17 cellular contexts compared by ENCODE assay signal in the genomic region with DNA sequence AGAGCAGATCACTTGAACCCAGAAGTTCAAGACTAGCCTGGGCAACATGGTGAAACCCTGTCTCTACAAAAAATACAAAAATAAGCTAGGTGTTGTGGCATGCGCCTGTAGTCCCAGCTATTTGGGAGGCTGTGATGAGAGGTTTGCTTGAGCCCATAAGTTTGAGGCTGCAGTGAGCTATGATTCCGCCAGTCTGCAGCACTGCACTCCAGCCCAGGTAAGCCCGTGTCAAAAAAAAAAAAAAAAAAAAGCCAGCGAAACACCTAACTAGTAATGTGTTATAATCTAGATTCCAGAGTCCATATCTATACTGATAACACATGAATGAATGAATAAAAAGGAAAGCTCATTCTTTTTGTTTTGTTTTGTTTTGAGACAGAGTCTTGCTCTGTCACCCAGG. TPM values are rescaled to one million over a fixed set of nuclear protein-coding genes. Genes with fewer than 3 reads are reported as not detected.
A peak's percentile ranks its signal among the peaks of the same experiment; 100 is the strongest.
DNase-seq lines count a peak whose midpoint lies in the region; ATAC-seq and TF ChIP-seq lines count a peak whose summit lies in the region.
"Had no signal": no experiment of that assay in that cellular context is flagged by ENCODE, and none has a peak within 500 bp of the region (broad histone marks: within the 10 kb centered on the region; RNA-seq: fewer than 3 reads in every experiment).

No MANE protein-coding gene starts in this region.

- peaks cover 6% of the 10 kb centered on the region for H3K4me1 Mint-ChIP-seq in Caco-2 (ENCODE audit: low read depth, unreplicated experiment)
- H3K4me1 Mint-ChIP-seq: H9 had no signal

- CTCF ChIA-PET in Caco-2 (lab: Charles Lee): interaction anchor here (0.6 to 1.5 kb wide), 5 partner anchors 8 to 182 kb away, joined by 4 to 14 read pairs (median 5); partner anchors contain the start of gene SLC25A3

- H3K27me3 Mint-ChIP-seq in Caco-2 (ENCODE audit: insufficient read depth, unreplicated experiment): no peaks in the 10 kb centered on the region
- H3K27me3 Mint-ChIP-seq: CD4-positive, alpha-beta T cell had no signal

- H2AFZ ChIP-seq in hepatocyte: no peak overlapping the region

- H3K36me3 ChIP-seq in Caco-2 (ENCODE audit: control insufficient read depth, insufficient read depth, low read length): no peaks in the 10 kb centered on the region
- H3K36me3 ChIP-seq in hepatocyte (replicated peaks; ENCODE audit: insufficient read depth, low read depth): no peaks in the 10 kb centered on the region
- H3K36me3 ChIP-seq in right lobe of liver: no peaks in the 10 kb centered on the region
- H3K36me3 ChIP-seq in transverse colon: no peaks in the 10 kb centered on the region
- H3K36me3 ChIP-seq in upper lobe of left lung: no peaks in the 10 kb centered on the region
- H3K36me3 ChIP-seq: BLaER1 treated with 17β-estradiol and CSF1 and Interleukin-3, amounts not matched to agents 10 nM and 100 nM had no signal

- no peaks in the 10 kb centered on the region for H3K36me3 Mint-ChIP-seq in Caco-2 (ENCODE audit: insufficient read depth, unreplicated experiment)

- in situ Hi-C loops in transverse colon (cut with MboI; ENCODE audit: low pct_ligation_motif_present in 1 of 4, low pct_unique_long_range_greater_than_20kb in 1 of 4, low sequenced_read_pairs in 3 of 4): no loop called here

- TF ChIP-seq POLR2A in right lobe of liver (IDR thresholded peaks at IDR 0.05) (no peak), transverse colon (IDR thresholded peaks at IDR 0.05) (no peak), upper lobe of left lung (IDR thresholded peaks at IDR 0.05) (no peak)

- no peaks in the 10 kb centered on the region for H4K20me1 ChIP-seq in hepatocyte (ENCODE audit: insufficient read depth, poor library complexity, severe bottlenecking)
- H4K20me1 ChIP-seq: BLaER1 treated with 17β-estradiol and CSF1 and Interleukin-3, amounts not matched to agents 10 nM and 100 nM had no signal

- POLR2A ChIA-PET in Caco-2 (lab: Charles Lee): interaction anchor here (1.2 kb wide), 1 partner anchor 18 kb away, joined by 16 read pairs; the partner anchor contains the start of gene SLC25A3

- no peaks in the 10 kb centered on the region for H3K79me2 ChIP-seq in hepatocyte

- H3K4me2 ChIP-seq in hepatocyte: peak overlapping the region; percentile 6
- H3K4me2 ChIP-seq: BLaER1 treated with 17β-estradiol and CSF1 and Interleukin-3, amounts not matched to agents 10 nM and 100 nM had no signal

- H3K9me3 ChIP-seq in Caco-2: no peaks in the 10 kb centered on the region
- H3K9me3 ChIP-seq in hepatocyte (ENCODE audit: low read depth): no peaks in the 10 kb centered on the region
- no peaks in the 10 kb centered on the region for H3K9me3 ChIP-seq in right lobe of liver
- no peaks in the 10 kb centered on the region for H3K9me3 ChIP-seq in transverse colon
- no peaks in the 10 kb centered on the region for H3K9me3 ChIP-seq in upper lobe of left lung
- H3K9me3 ChIP-seq: BLaER1 treated with 17β-estradiol and CSF1 and Interleukin-3, amounts not matched to agents 10 nM and 100 nM had no signal

- peak overlapping the region; percentile 80 for H3K27ac ChIP-seq in hepatocyte
- H3K27ac ChIP-seq in right lobe of liver: peak overlapping the region; percentile 70 to 96 (median 93)
- H3K27ac ChIP-seq in transverse colon: peak overlapping the region; percentile 55 to 71 (median 66)
- no peak overlapping the region for H3K27ac ChIP-seq in upper lobe of left lung
- H3K27ac ChIP-seq: BLaER1 treated with 17β-estradiol and CSF1 and Interleukin-3, amounts not matched to agents 10 nM and 100 nM had no signal

- H3K4me1 ChIP-seq in Caco-2 (peaks cover 63% of the 10 kb centered on the region), hepatocyte (ENCODE audit: insufficient read depth) (peaks cover 10% of the 10 kb centered on the region), right lobe of liver (peaks cover 0 to 31% (median 7%) of the 10 kb centered on the region in 4 donors), transverse colon (peaks cover 0 to 20% (median 10%) of the 10 kb centered on the region in 4 donors), upper lobe of left lung (no peaks in the 10 kb centered on the region)
- H3K4me1 ChIP-seq: BLaER1 treated with 17β-estradiol and CSF1 and Interleukin-3, amounts not matched to agents 10 nM and 100 nM had no signal

- DNase-seq in Caco-2 (no peak), hepatocyte (ENCODE audit: low spot score) (no peak), right lobe of liver (no peak), transverse colon (no peak), upper lobe of left lung (no peak), HCEC 1CT (no peak)
- DNase-seq: 8988T; ACHN; CD4-positive, alpha-beta T cell; DMS79 treated with DMSO at 0.1 percent for 48 hours; EL; GOT3; H9; IMR-90; KBM-7 had no signal

- TF ChIP-seq CTCF in Caco-2 (IDR thresholded peaks at IDR 0.05; ENCODE audit: insufficient read depth in 1 of 2, low read depth in 1 of 2, low read length in 1 of 2, severe bottlenecking in 1 of 2, unreplicated experiment in 1 of 2) (no peak), hepatocyte (IDR thresholded peaks at IDR 0.05; ENCODE audit: poor library complexity) (no peak), right lobe of liver (IDR thresholded peaks at IDR 0.05) (no peak), transverse colon (IDR thresholded peaks at IDR 0.05) (peak in 1 of 5 experiments; percentile 14), upper lobe of left lung (IDR thresholded peaks at IDR 0.05) (no peak)

- ATAC-seq in right lobe of liver: peak in 2 of 4 donors; percentile 2 to 3
- no peak for ATAC-seq in upper lobe of left lung (ENCODE audit: low FRiP score in 2 of 2)
- ATAC-seq in HG03442 (IDR thresholded peaks at IDR 0.05; ENCODE audit: unreplicated experiment): no peak

- no peaks in the 10 kb centered on the region for H3K9me3 Mint-ChIP-seq in Caco-2 (ENCODE audit: unreplicated experiment)
- H3K9me3 Mint-ChIP-seq: CD4-positive, alpha-beta T cell; H9 had no signal

- H3K27me3 ChIP-seq in Caco-2 (replicated peaks; ENCODE audit: control insufficient read depth, insufficient read depth, low read length) (no peaks in the 10 kb centered on the region), hepatocyte (no peaks in the 10 kb centered on the region), right lobe of liver (no peaks in the 10 kb centered on the region), transverse colon (no peaks in the 10 kb centered on the region), upper lobe of left lung (no peaks in the 10 kb centered on the region)
- H3K27me3 ChIP-seq: BLaER1 treated with 17β-estradiol and CSF1 and Interleukin-3, amounts not matched to agents 10 nM and 100 nM had no signal

- WGBS in hepatocyte (ENCODE audit: low lambda C conversion rate, missing lambda C conversion rate): 82% methylated on average over 4 of the region's 4 CpGs
- 71% methylated on average over 4 of the region's 4 CpGs for WGBS in right lobe of liver (ENCODE audit: insufficient coverage, low coverage, low lambda C conversion rate, missing lambda C conversion rate)
- 73 to 77% methylated on average over 4 of the region's 4 CpGs for WGBS in transverse colon (ENCODE audit: low coverage in 1 of 2), 2 donors
- 89 to 99% methylated on average over 4 of the region's 4 CpGs for whole genome bisulfite sequencing in upper lobe of left lung, 2 donors

- no peak overlapping the region for H3K4me3 Mint-ChIP-seq in Caco-2 (ENCODE audit: unreplicated experiment)
- H3K4me3 Mint-ChIP-seq: CD4-positive, alpha-beta T cell; H9 had no signal

- no peaks in the 10 kb centered on the region for H3K9me2 ChIP-seq in hepatocyte (replicated peaks; ENCODE audit: insufficient read depth)

- intact Hi-C loops in Caco-2 (cut with micrococcal nuclease; ENCODE audit: unreplicated experiment) (no loop called here), right lobe of liver (cut with DNase I) (no loop called here), transverse colon (cut with DNase I; ENCODE audit: low total_unique reads) (no loop called here)

- TF ChIP-seq EP300 in transverse colon (IDR thresholded peaks at IDR 0.05; ENCODE audit: low read depth) (no peak), upper lobe of left lung (IDR thresholded peaks at IDR 0.05) (no peak)

- peak overlapping the region; percentile 93 for H3K27ac Mint-ChIP-seq in Caco-2 (ENCODE audit: unreplicated experiment)
- H3K27ac Mint-ChIP-seq: CD4-positive, alpha-beta T cell; H9 had no signal

- H3K4me3 ChIP-seq in Caco-2 (ENCODE audit: low read depth, low read length): no peak overlapping the region
- H3K4me3 ChIP-seq in hepatocyte: no peak overlapping the region
- no peak overlapping the region for H3K4me3 ChIP-seq in right lobe of liver
- no peak overlapping the region for H3K4me3 ChIP-seq in transverse colon
- H3K4me3 ChIP-seq in upper lobe of left lung: no peak overlapping the region
- H3K4me3 ChIP-seq: BLaER1 treated with 17β-estradiol and CSF1 and Interleukin-3, amounts not matched to agents 10 nM and 100 nM had no signal

- no TSS peak for BruUV-seq in Caco-2 (replicated peaks; lab: Mats Ljungman, UMichigan)

RNA-seq across cellular contexts. Expression of gene SLC25A3, which starts 18.5 kb away (rescaled TPM):
- total RNA-seq in Caco-2 (2022) (888 and 920 TPM in 2 replicates), hepatocyte (780 and 871 TPM in 2 replicates), right lobe of liver (100 to 1,000 TPM; 257 to 421 (median 267) TPM), transverse colon (100 to 1,000 TPM; 224 to 690 (median 542) TPM), upper lobe of left lung (100 to 1,000 TPM; 185 to 483 (median 347) TPM)
- polyA plus RNA-seq in hepatocyte: 421 and 423 TPM in 2 replicates

RNA-seq across cellular contexts. Expression of gene TMPO, which starts 59.6 kb away (rescaled TPM):
- total RNA-seq in Caco-2 (2022) (203 and 212 TPM in 2 replicates), hepatocyte (112 and 115 TPM in 2 replicates), right lobe of liver (10 to 100 TPM; 19.8 to 43.2 (median 29.9) TPM), transverse colon (100 to 1,000 TPM in 1 of 4 donors, 10 to 100 TPM in 3; 57.8 to 164 (median 89.0) TPM), upper lobe of left lung (100 to 1,000 TPM in 2 of 6 donors, 10 to 100 TPM in 4; 40.0 to 124 (median 67.4) TPM)
- 22.4 and 28.1 TPM in 2 replicates for polyA plus RNA-seq in hepatocyte

Comparison
In these comparisons a context has a peak if more than half of its experiments do, and no peak if none do; other contexts are left out.
1. H3K27ac ChIP-seq: peak in hepatocyte (single experiment), right lobe of liver (3 of 3) and transverse colon (4 of 4); none in upper lobe of left lung (0 of 4).